Comparison of ENCODE assay signal across 26 cellular contexts in the genomic region with DNA sequence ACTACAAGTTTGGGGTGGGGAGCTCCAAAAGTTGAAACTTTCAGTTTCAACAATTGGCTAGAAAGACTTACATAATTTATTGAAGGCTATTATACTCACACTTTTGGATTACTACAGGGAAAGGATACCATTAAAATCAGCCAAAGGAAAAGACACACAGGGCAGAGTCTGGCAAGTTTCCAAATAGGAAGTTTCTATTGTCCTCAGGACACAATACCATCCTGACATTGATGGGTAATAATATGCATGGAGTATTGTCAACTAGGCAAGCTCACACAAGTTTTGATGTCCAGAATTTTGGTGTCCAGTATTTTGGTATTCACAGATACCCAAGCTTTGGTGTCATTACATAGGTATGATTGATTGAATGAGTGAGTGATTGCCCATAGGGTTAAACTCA.
"Had no signal": no experiment of that assay in that cellular context is flagged by ENCODE, and none has a peak within 500 bp of the region (broad histone marks: within the 10 kb centered on the region; RNA-seq: fewer than 3 reads in every experiment).

No MANE protein-coding gene starts in this region.

- H3K4me3 Mint-ChIP-seq: memory B cell; naive thymus-derived CD4-positive, alpha-beta T cell; natural killer cell treated with Interleukin-12 subunit alpha and Interleukin-12 subunit beta and Interleukin-15 and Interleukin-18, amount 100 ng/mL, for 72 hours; stimulated activated memory B cell treated with anti-CD40 and anti-IgM and Interleukin-4, amounts not matched to agents 10 μg/mL and 1 μg/mL and 100 μg/mL, for 72 hours; stimulated activated naive CD8-positive, alpha-beta T cell treated with anti-CD3 and anti-CD28 coated beads, Interleukin-15, amount 100 ng/mL, for 72 hours had no signal

- H3K9me3 ChIP-seq: left lung, lower lobe of right lung, mucosa of descending colon, ovary, right atrium auricular region, right lobe of liver, tibial nerve, upper lobe of left lung had no signal

- H3K27me3 ChIP-seq: heart right ventricle, hepatocyte, left lung, ovary, right atrium auricular region, right lobe of liver, tibial nerve, upper lobe of left lung had no signal

- H3K27ac ChIP-seq: heart right ventricle, hepatocyte, left lung, lower lobe of right lung, ovary, right atrium auricular region, right lobe of liver, tibial nerve, upper lobe of left lung had no signal

- DNase-seq: heart right ventricle; kidney glomerular epithelial cell; left cardiac atrium; left lung; lower lobe of right lung; midbrain; mucosa of descending colon; naive thymus-derived CD4-positive, alpha-beta T cell; ovary; right lobe of liver; stimulated activated CD4-positive, alpha-beta T cell treated with anti-CD3 and anti-CD28 coated beads, Interleukin-1b, Interleukin-23, amount 100 ng/mL, for 48 hours; stimulated activated CD4-positive, alpha-beta T cell treated with anti-CD3 and anti-CD28 coated beads, Interleukin-2, amount 100 ng/mL, for 48 hours; stimulated activated CD4-positive, alpha-beta T cell treated with anti-CD3 and anti-CD28 coated beads, Interleukin-4, amount 100 ng/mL, for 4 hours; stimulated activated CD8-positive, alpha-beta memory T cell treated with anti-CD3 and anti-CD28 coated beads, Interleukin-4, amount 100 ng/mL, for 48 hours; stimulated activated naive CD4-positive, alpha-beta T cell treated with Interleukin-2 at 50 U/mL for 16 hours; stimulated activated naive CD8-positive, alpha-beta T cell treated with anti-CD3 and anti-CD28 coated beads, Interleukin-15, amount 100 ng/mL, for 72 hours; substantia nigra; upper lobe of left lung had no signal

- H3K9me3 Mint-ChIP-seq: stimulated activated memory B cell treated with anti-CD40 and anti-IgM and Interleukin-4, amounts not matched to agents 10 μg/mL and 1 μg/mL and 100 μg/mL, for 72 hours had no signal

- H3K79me2 ChIP-seq: hepatocyte had no signal

- H3K4me1 ChIP-seq: heart right ventricle, left lung, lower lobe of right lung, right atrium auricular region, right lobe of liver, tibial nerve, upper lobe of left lung had no signal

- H3K36me3 ChIP-seq: heart right ventricle, left lung, lower lobe of right lung, ovary, right atrium auricular region, right lobe of liver, tibial nerve, upper lobe of left lung had no signal

- H3K4me2 ChIP-seq: hepatocyte, smooth muscle cell had no signal

- H3K27me3 Mint-ChIP-seq: memory B cell; naive thymus-derived CD4-positive, alpha-beta T cell; natural killer cell treated with Interleukin-12 subunit alpha and Interleukin-12 subunit beta and Interleukin-15 and Interleukin-18, amount 100 ng/mL, for 72 hours; progenitor cell of endocrine pancreas; stimulated activated memory B cell treated with anti-CD40 and anti-IgM and Interleukin-4, amounts not matched to agents 10 μg/mL and 1 μg/mL and 100 μg/mL, for 72 hours; stimulated activated naive CD8-positive, alpha-beta T cell treated with anti-CD3 and anti-CD28 coated beads, Interleukin-15, amount 100 ng/mL, for 72 hours had no signal

- H3K36me3 Mint-ChIP-seq: memory B cell; natural killer cell treated with Interleukin-12 subunit alpha and Interleukin-12 subunit beta and Interleukin-15 and Interleukin-18, amount 100 ng/mL, for 72 hours; stimulated activated memory B cell treated with anti-CD40 and anti-IgM and Interleukin-4, amounts not matched to agents 10 μg/mL and 1 μg/mL and 100 μg/mL, for 72 hours had no signal

- H3K4me3 ChIP-seq: heart right ventricle, hepatocyte, left lung, lower lobe of right lung, mucosa of descending colon, ovary, right atrium auricular region, right lobe of liver, smooth muscle cell, tibial nerve, upper lobe of left lung had no signal

- H3K4me1 Mint-ChIP-seq: memory B cell; stimulated activated memory B cell treated with anti-CD40 and anti-IgM and Interleukin-4, amounts not matched to agents 10 μg/mL and 1 μg/mL and 100 μg/mL, for 72 hours; stimulated activated naive CD8-positive, alpha-beta T cell treated with anti-CD3 and anti-CD28 coated beads, Interleukin-15, amount 100 ng/mL, for 72 hours had no signal

- H2AFZ ChIP-seq: hepatocyte had no signal

- H3K27ac Mint-ChIP-seq: memory B cell; naive thymus-derived CD4-positive, alpha-beta T cell; natural killer cell treated with Interleukin-12 subunit alpha and Interleukin-12 subunit beta and Interleukin-15 and Interleukin-18, amount 100 ng/mL, for 72 hours; progenitor cell of endocrine pancreas; stimulated activated memory B cell treated with anti-CD40 and anti-IgM and Interleukin-4, amounts not matched to agents 10 μg/mL and 1 μg/mL and 100 μg/mL, for 72 hours; stimulated activated naive CD8-positive, alpha-beta T cell treated with anti-CD3 and anti-CD28 coated beads, Interleukin-15, amount 100 ng/mL, for 72 hours had no signal
